Comparison of ENCODE assay signal across 8 cellular contexts in genomic region chr22:20269201-20269600, GRCh38. TPM values are rescaled to one million over a fixed set of nuclear protein-coding genes. Genes with fewer than 3 reads are reported as not detected.
DNase-seq lines count a peak whose midpoint lies in the region; ATAC-seq, FAIRE-seq and TF ChIP-seq lines count a peak whose summit lies in the region.
"Not testable (repeated sequence)": the region's sequence is repeated elsewhere in the genome, so short reads cannot be mapped to it uniquely, and the experiment has no call there.

No MANE protein-coding gene starts in this region.

- H2BK15ac ChIP-seq in H1 (ENCODE audit: low read length), result not testable (repeated sequence)

- H3K9me1 ChIP-seq in K562 (ENCODE audit: control insufficient read depth, insufficient read depth, low read length), result not testable (repeated sequence)

- not testable (repeated sequence) for DNase-seq in Calu3; activated CD4-positive, alpha-beta T cell treated with anti-CD3 and anti-CD28 coated beads, Interleukin-2, amount 10 ng/mL, durations not matched to agents 7 days and 5 days; K562 (ENCODE audit: extremely low read depth in 1 of 4, low spot score in 3 of 4); H1 (ENCODE audit: low read depth in 1 of 2, low spot score in 2 of 2); natural killer cell; urothelium cell line (ENCODE audit: low spot score)

- POLR2A ChIA-PET in activated CD4-positive, alpha-beta T cell treated with anti-CD3 and anti-CD28 coated beads, Interleukin-2, amount 10 ng/mL, durations not matched to agents 7 days and 5 days (lab: Charles Lee), result not testable (repeated sequence)
- POLR2A ChIA-PET in K562 (lab: Yijun Ruan, JAX), result interaction anchor here (0.6 to 1.3 kb wide), 2 partner anchors 10 to 57 kb away, joined by 3 read pairs; no protein-coding TSS in a partner anchor
- POLR2A ChIA-PET in H1 (lab: Charles Lee; ENCODE audit: partially characterized antibody), result interaction anchor here (1.0 kb wide), 1 partner anchor 30 kb away, joined by 3 read pairs; no protein-coding TSS in a partner anchor

- H3K4me3 ChIP-seq in BLaER1 (peak overlapping the region; percentile 91; the same call in 1 of the 2 replicates), neuron (ENCODE audit: low read length) (peak overlapping the region; percentile 85)
- not testable (repeated sequence) for H3K4me3 ChIP-seq in K562; H1 (ENCODE audit: extremely low read depth in 1 of 4, insufficient read depth in 2 of 4, low read depth in 3 of 4, low read length in 4 of 4)

- not testable (repeated sequence) for H4K5ac ChIP-seq in H1 (ENCODE audit: insufficient read length, low read depth, low read length)

- not testable (repeated sequence) for H2BK12ac ChIP-seq in H1 (ENCODE audit: low read depth, low read length)

- H3K4me2 ChIP-seq in BLaER1, result peak overlapping the region; percentile 98
- not testable (repeated sequence) for H3K4me2 ChIP-seq in K562 (ENCODE audit: insufficient read depth, low read length); H1 (ENCODE audit: insufficient read depth in 1 of 2, low read depth in 2 of 2, low read length in 2 of 2)

- not testable (repeated sequence) for TF ChIP-seq EP300 in K562 (IDR thresholded peaks at IDR 0.05; ENCODE audit: low read length); H1 (IDR thresholded peaks at IDR 0.05; ENCODE audit: borderline replicate concordance in 1 of 2, low read depth in 2 of 2, low read length in 2 of 2)

- not testable (repeated sequence) for H3K18ac ChIP-seq in H1 (ENCODE audit: extremely low read depth, low read length)

- not testable (repeated sequence) for H3K9me3 Mint-ChIP-seq in Calu3 (ENCODE audit: low read depth, unreplicated experiment); activated CD4-positive, alpha-beta T cell treated with anti-CD3 and anti-CD28 coated beads, Interleukin-2, amount 10 ng/mL, durations not matched to agents 7 days and 5 days; natural killer cell

- H4K20me1 ChIP-seq in BLaER1 (peaks cover 36% of the 10 kb centered on the region), K562 (replicated peaks; ENCODE audit: control insufficient read depth, insufficient read depth, low read length) (peaks cover 52% of the 10 kb centered on the region)
- H4K20me1 ChIP-seq in H1 (replicated peaks in 1 of 2; ENCODE audit: control insufficient read depth in 1 of 2, insufficient read depth in 2 of 2, low read length in 2 of 2), result not testable (repeated sequence)

- H3K4me3 Mint-ChIP-seq in Calu3 (ENCODE audit: low read depth, unreplicated experiment) (peak overlapping the region; percentile 63), natural killer cell (peak overlapping the region; percentile 82)
- H3K4me3 Mint-ChIP-seq in activated CD4-positive, alpha-beta T cell treated with anti-CD3 and anti-CD28 coated beads, Interleukin-2, amount 10 ng/mL, durations not matched to agents 7 days and 5 days, result peak overlapping the region; percentile 10

- peak overlapping the region; percentile 53; the same call in 1 of the 2 replicates for H2AK5ac ChIP-seq in H1 (ENCODE audit: low read depth, low read length)

- H3K23me2 ChIP-seq in H1 (ENCODE audit: low read depth, low read length), result not testable (repeated sequence)

- H3K14ac ChIP-seq in H1 (ENCODE audit: insufficient read length), result not testable (repeated sequence)

- H3K27me3 Mint-ChIP-seq in Calu3 (ENCODE audit: unreplicated experiment); activated CD4-positive, alpha-beta T cell treated with anti-CD3 and anti-CD28 coated beads, Interleukin-2, amount 10 ng/mL, durations not matched to agents 7 days and 5 days; natural killer cell (ENCODE audit: low read depth in 2 of 2): not testable (repeated sequence)

- H2BK5ac ChIP-seq in H1 (ENCODE audit: low read depth, low read length), result not testable (repeated sequence)

- not testable (repeated sequence) for TF ChIP-seq CTCF in Calu3 (IDR thresholded peaks at IDR 0.05; ENCODE audit: unreplicated experiment); K562 (IDR thresholded peaks at IDR 0.05 in 2 of 3, conservative IDR thresholded peaks at IDR 0.05 in 1 of 3; ENCODE audit: insufficient read depth in 2 of 3, low read depth in 1 of 3, low read length in 3 of 3); H1 (IDR thresholded peaks at IDR 0.05; ENCODE audit: control extremely low read depth in 1 of 3, insufficient read depth in 1 of 3, low read depth in 1 of 3, low read length in 3 of 3); natural killer cell (IDR thresholded peaks at IDR 0.05)

- not testable (repeated sequence) for H2AFZ ChIP-seq in K562 (ENCODE audit: low read depth, low read length); H1 (ENCODE audit: low read length); neuron (ENCODE audit: low read depth, low read length)

- BruUV-seq in Calu3 (replicated peaks; lab: Mats Ljungman, UMichigan); K562 (replicated peaks; lab: Mats Ljungman, UMichigan): not testable (repeated sequence)

- H2BK120ac ChIP-seq in H1 (replicated peaks; ENCODE audit: low read depth, low read length), result not testable (repeated sequence)

- H3K27ac Mint-ChIP-seq in Calu3 (ENCODE audit: unreplicated experiment); activated CD4-positive, alpha-beta T cell treated with anti-CD3 and anti-CD28 coated beads, Interleukin-2, amount 10 ng/mL, durations not matched to agents 7 days and 5 days: not testable (repeated sequence)
- peak overlapping the region in 1 of 2 donors; percentile 47 for H3K27ac Mint-ChIP-seq in natural killer cell

- CTCF ChIA-PET in Calu3 (lab: Charles Lee), result interaction anchor here (0.7 kb wide), 1 partner anchor 68 kb away, joined by 3 read pairs; no protein-coding TSS in a partner anchor
- CTCF ChIA-PET in activated CD4-positive, alpha-beta T cell treated with anti-CD3 and anti-CD28 coated beads, Interleukin-2, amount 10 ng/mL, durations not matched to agents 7 days and 5 days (lab: Charles Lee), result interaction anchor here (1.5 kb wide), 1 partner anchor 9 kb away, joined by 3 read pairs; no protein-coding TSS in a partner anchor
- CTCF ChIA-PET in K562 (lab: Yijun Ruan, JAX; ENCODE audit: low intra/inter-chr PET ratio), result interaction anchor here (1.4 to 2.0 kb wide), 3 partner anchors 16 to 299 kb away, joined by 5 to 62 read pairs (median 6); no protein-coding TSS in a partner anchor
- CTCF ChIA-PET in H1 (lab: Charles Lee; ENCODE audit: partially characterized antibody), result interaction anchor here (0.6 to 4.8 kb wide), 10 partner anchors 11 to 115 kb away, joined by 3 to 20 read pairs (median 5); no protein-coding TSS in a partner anchor

- H2BK20ac ChIP-seq in H1 (ENCODE audit: low read length), result not testable (repeated sequence)

- H3K4ac ChIP-seq in H1 (replicated peaks; ENCODE audit: insufficient read length, low read depth, low read length), result not testable (repeated sequence)

- H3K9me3 ChIP-seq in BLaER1; K562 (replicated peaks; ENCODE audit: control insufficient read depth, insufficient read depth, low read depth, low read length); H1 (ENCODE audit: insufficient read depth in 2 of 2, low read depth in 1 of 2, low read length in 1 of 2); neuron (ENCODE audit: low read length): not testable (repeated sequence)

- peak overlapping the region; percentile 87 for H3K9ac ChIP-seq in BLaER1
- not testable (repeated sequence) for H3K9ac ChIP-seq in K562 (ENCODE audit: insufficient read depth in 1 of 2, low read depth in 2 of 2, low read length in 2 of 2); H1 (replicated peaks in 1 of 4; ENCODE audit: extremely low read depth in 1 of 4, low read depth in 3 of 4, low read length in 3 of 4)

- not testable (repeated sequence) for TF ChIP-seq RAD21 in K562 (CRISPR knock-in tag; conservative IDR thresholded peaks at IDR 0.05 in 1 of 2, IDR thresholded peaks at IDR 0.05 in 1 of 2); H1 (IDR thresholded peaks at IDR 0.05 in 1 of 2, conservative IDR thresholded peaks at IDR 0.05 in 1 of 2; ENCODE audit: low read depth in 2 of 2, low read length in 2 of 2)

- TF ChIP-seq POLR2A in K562 (conservative IDR thresholded peaks at IDR 0.05); H1 (IDR thresholded peaks at IDR 0.05; ENCODE audit: control extremely low read depth in 1 of 2, low read depth in 2 of 2, low read length in 2 of 2): not testable (repeated sequence)

- not testable (repeated sequence) for H3K23ac ChIP-seq in H1 (ENCODE audit: insufficient read length)

- 7% methylated on average over 4 of the region's 4 CpGs for WGBS in K562 (ENCODE audit: insufficient coverage, low coverage, missing lambda C conversion rate)
- 61% methylated on average over 2 of the region's 4 CpGs; no CpG with 5 or more reads in 1 of the 2 experiments for WGBS in H1 (ENCODE audit: extremely low coverage in 1 of 2, insufficient coverage in 1 of 2, insufficient read length in 1 of 2, insufficient replicate concordance in 2 of 2, low coverage in 1 of 2, low lambda C conversion rate in 2 of 2, missing lambda C conversion rate in 1 of 2), 2 experiments

- peak overlapping the region; percentile 92 for H3K27ac ChIP-seq in BLaER1
- H3K27ac ChIP-seq in K562 (ENCODE audit: extremely low read depth, low read depth, low read length); H1 (ENCODE audit: low read depth, low read length): not testable (repeated sequence)

- not testable (repeated sequence) for H3K27me3 ChIP-seq in BLaER1; H1 (replicated peaks in 1 of 4; ENCODE audit: control insufficient read depth in 3 of 4, extremely low read depth in 1 of 4, insufficient read depth in 3 of 4, low read length in 3 of 4); neuron (ENCODE audit: insufficient read depth, low read length)
- peaks cover 15 to 67% of the 10 kb centered on the region in 2 experiments; a peak in 4 of 5 replicates for H3K27me3 ChIP-seq in K562 (ENCODE audit: control insufficient read depth in 2 of 2, insufficient read depth in 2 of 2, low read length in 2 of 2)

- peaks cover 88% of the 10 kb centered on the region for H3K4me1 ChIP-seq in BLaER1
- peaks cover 4 to 67% of the 10 kb centered on the region in 2 experiments; a peak in 4 of 5 replicates for H3K4me1 ChIP-seq in K562 (replicated peaks in 1 of 2; ENCODE audit: control insufficient read depth in 2 of 2, insufficient read depth in 2 of 2, low read length in 2 of 2)
- H3K4me1 ChIP-seq in H1 (replicated peaks in 1 of 4; ENCODE audit: control insufficient read depth in 3 of 4, insufficient read depth in 4 of 4, low read length in 3 of 4), result peaks cover 0 to 10% (median 7%) of the 10 kb centered on the region in 4 experiments; a peak in 5 of 7 replicates
- peaks cover 44% of the 10 kb centered on the region for H3K4me1 ChIP-seq in neuron (ENCODE audit: insufficient read depth, low read length)

- not testable (repeated sequence) for H3K56ac ChIP-seq in H1 (replicated peaks; ENCODE audit: insufficient read length, low read depth, low read length)

- not testable (repeated sequence) for FAIRE-seq in K562 (lab: Jason Lieb, UNC); H1 (lab: Jason Lieb, UNC)
- peak; percentile 89 for FAIRE-seq in urothelium cell line (lab: Jason Lieb, UNC)

- peaks cover 29% of the 10 kb centered on the region for H3K36me3 Mint-ChIP-seq in Calu3 (ENCODE audit: insufficient read depth, unreplicated experiment)
- not testable (repeated sequence) for H3K36me3 Mint-ChIP-seq in activated CD4-positive, alpha-beta T cell treated with anti-CD3 and anti-CD28 coated beads, Interleukin-2, amount 10 ng/mL, durations not matched to agents 7 days and 5 days (ENCODE audit: low read depth); natural killer cell

- H3K79me1 ChIP-seq in H1 (ENCODE audit: low read depth, low read length), result not testable (repeated sequence)

- in situ Hi-C loops in K562 (cut with MboI), result not testable (repeated sequence)

- not testable (repeated sequence) for H3K79me2 ChIP-seq in K562 (ENCODE audit: control insufficient read depth, insufficient read depth, low read length); H1 (ENCODE audit: control insufficient read depth in 1 of 2, insufficient read depth in 2 of 2, low read length in 2 of 2)

- H3K4me1 Mint-ChIP-seq in Calu3 (ENCODE audit: low read depth, unreplicated experiment); activated CD4-positive, alpha-beta T cell treated with anti-CD3 and anti-CD28 coated beads, Interleukin-2, amount 10 ng/mL, durations not matched to agents 7 days and 5 days: not testable (repeated sequence)
- H3K4me1 Mint-ChIP-seq in natural killer cell, result peaks cover 6 to 16% of the 10 kb centered on the region in 2 donors

- H4K8ac ChIP-seq in H1 (ENCODE audit: extremely low read depth, insufficient read depth, low read length), result 0 out of 2 replicates have a peak overlapping the region, but pooled peaks have one; percentile 25

- ATAC-seq in K562, natural killer cell: not testable (repeated sequence)

- intact Hi-C loops in Calu3 (cut with micrococcal nuclease; ENCODE audit: unreplicated experiment); natural killer cell (cut with micrococcal nuclease): not testable (repeated sequence)
- intact Hi-C loops in K562 (cut with micrococcal nuclease), result loop anchor here (1.0 to 5.0 kb wide), 2 partner anchors 63 to 92 kb away; no protein-coding TSS in a partner anchor

- H3K36me3 ChIP-seq in BLaER1; K562 (ENCODE audit: control insufficient read depth, insufficient read depth, low read length); H1 (ENCODE audit: control insufficient read depth in 2 of 4, insufficient read depth in 4 of 4, low read length in 3 of 4); neuron (ENCODE audit: insufficient read depth, low read length): not testable (repeated sequence)

- H4K91ac ChIP-seq in H1 (replicated peaks; ENCODE audit: insufficient read length, low read length), result not testable (repeated sequence)

RNA-seq across cellular contexts. Expression of gene RTN4R, which starts 1.1 kb away (rescaled TPM):
- 4.1 and 4.2 TPM in 2 replicates for total RNA-seq in Calu3 (2022)
- 1 to 10 TPM; 3.1 to 4.0 TPM for total RNA-seq in activated CD4-positive, alpha-beta T cell treated with anti-CD3 and anti-CD28 coated beads, Interleukin-2, amount 10 ng/mL, durations not matched to agents 7 days and 5 days
- total RNA-seq in K562 (2011; cell fraction: chromatin; rRNA removed; ENCODE audit: low replicate concordance), result 0.62 and 4.8 TPM in 2 replicates
- 7.4 and 9.8 TPM in 2 replicates for total RNA-seq in K562 (2011; cell fraction: nucleolus; rRNA removed)
- total RNA-seq in K562 (2011; cell fraction: nucleoplasm; rRNA removed), result 3.2 and 3.7 TPM in 2 replicates
- 1.5 and 2.3 TPM in 2 replicates for total RNA-seq in K562 (2014; rRNA removed)
- not detected in 2 replicates for total RNA-seq in K562 (2014; rRNA removed; fragmentation: Illumina TruSeq; extraction: Trizol)
- 0.41 and 0.43 TPM in 2 replicates for total RNA-seq in K562 (2015; rRNA removed; fragmentation: Illumina TruSeq; extraction: Trizol)
- 2.8 and 3.0 TPM in 2 replicates for total RNA-seq in K562 (2021)
- polyA plus RNA-seq in K562 (2011; rRNA removed), result 1.3 and 4.4 TPM in 2 replicates
- polyA plus RNA-seq in K562 (2011; cell fraction: cytosol; rRNA removed), result 5.9 and 9.9 TPM in 2 replicates
- polyA plus RNA-seq in K562 (2011; cell fraction: nucleus; rRNA removed), result 2.9 and 3.5 TPM in 2 replicates
- polyA plus RNA-seq in K562 (2012), result 2.9 and 4.6 TPM in 2 replicates
- polyA plus RNA-seq in K562 (2014; fragmentation: Illumina TruSeq; extraction: Trizol), result 0.46 TPM in 1 of 2 replicates, not detected in the other
- polyA plus RNA-seq in K562 (2014; fragmentation: Nextera tagmentation; extraction: Ambion mirVana), result under 1 TPM in 1 of 2 experiments, not detected in 1; 0.04 TPM
- 1.2 and 2.3 TPM in 2 replicates for polyA plus RNA-seq in K562 (2014; rRNA removed)
- polyA minus RNA-seq in K562 (2011; rRNA and poly(A)+ RNA removed), result 1.0 and 1.5 TPM in 2 replicates
- polyA minus RNA-seq in K562 (2011; cell fraction: cytosol; rRNA and poly(A)+ RNA removed), result 5.1 and 13.6 TPM in 2 replicates
- polyA minus RNA-seq in K562 (2011; cell fraction: nucleus; rRNA and poly(A)+ RNA removed), result 0.40 and 1.3 TPM in 2 replicates
- 21.8 and 22.5 TPM in 2 replicates for total RNA-seq in H1 (2021; fragmentation: NEBNext Ultra II Directional; extraction: Animal tissue kit (Norgen Biotek cat#: 25700))
- 41.3 and 51.5 TPM in 2 replicates for polyA plus RNA-seq in H1 (2011; rRNA removed)
- 24.6 TPM for polyA plus RNA-seq in H1 (2011; cell fraction: cytosol; rRNA removed)
- polyA plus RNA-seq in H1 (2011; cell fraction: nucleus; rRNA removed), result 24.0 TPM
- polyA plus RNA-seq in H1 (2012, experiment 1 of 2), result 11.0 to 25.6 TPM (median 23.1 TPM) in 4 replicates
- polyA plus RNA-seq in H1 (2012, experiment 2 of 2), result 19.1 TPM
- 30.2 TPM for polyA plus RNA-seq in H1 (2013, experiment 1 of 2)
- polyA plus RNA-seq in H1 (2013, experiment 2 of 2), result 29.2 TPM
- polyA minus RNA-seq in H1 (2011; rRNA and poly(A)+ RNA removed), result 10.5 and 13.6 TPM in 2 replicates
- 23.1 TPM for polyA minus RNA-seq in H1 (2011; cell fraction: cytosol; rRNA and poly(A)+ RNA removed)
- polyA minus RNA-seq in H1 (2011; cell fraction: nucleus; rRNA and poly(A)+ RNA removed), result 9.8 TPM
- 1 to 10 TPM; 1.2 to 2.9 (median 1.6) TPM for total RNA-seq in natural killer cell

RNA-seq across cellular contexts. Expression of gene DGCR6L, which starts 50.7 kb away (rescaled TPM):
- total RNA-seq in Calu3 (2022) (35.0 and 39.6 TPM in 2 replicates), K562 (2014; rRNA removed) (151 and 163 TPM in 2 replicates), K562 (2014; rRNA removed; fragmentation: Illumina TruSeq; extraction: Trizol) (14.1 and 20.0 TPM in 2 replicates), K562 (2015; rRNA removed; fragmentation: Illumina TruSeq; extraction: Trizol) (78.1 and 78.6 TPM in 2 replicates), K562 (2021) (95.3 and 101 TPM in 2 replicates), natural killer cell (10 to 100 TPM; 20.3 to 34.3 (median 33.0) TPM)
- 10 to 100 TPM; 60.4 to 63.1 TPM for total RNA-seq in activated CD4-positive, alpha-beta T cell treated with anti-CD3 and anti-CD28 coated beads, Interleukin-2, amount 10 ng/mL, durations not matched to agents 7 days and 5 days
- 5.8 and 25.8 TPM in 2 replicates for total RNA-seq in K562 (2011; cell fraction: chromatin; rRNA removed; ENCODE audit: low replicate concordance)
- 37.9 and 39.6 TPM in 2 replicates for total RNA-seq in K562 (2011; cell fraction: nucleolus; rRNA removed)
- 19.9 and 28.5 TPM in 2 replicates for total RNA-seq in K562 (2011; cell fraction: nucleoplasm; rRNA removed)
- polyA plus RNA-seq in K562 (2011; rRNA removed) (51.0 and 88.0 TPM in 2 replicates), K562 (2014; fragmentation: Illumina TruSeq; extraction: Trizol) (40.4 and 66.5 TPM in 2 replicates), K562 (2014; fragmentation: Nextera tagmentation; extraction: Ambion mirVana) (1 to 10 TPM; 3.6 to 8.1 TPM), K562 (2014; rRNA removed) (113 and 117 TPM in 2 replicates), H1 (2011; rRNA removed) (72.6 and 93.5 TPM in 2 replicates)
- polyA plus RNA-seq in K562 (2011; cell fraction: cytosol; rRNA removed), result 116 and 204 TPM in 2 replicates
- 72.9 and 95.1 TPM in 2 replicates for polyA plus RNA-seq in K562 (2011; cell fraction: nucleus; rRNA removed)
- 80.6 and 161 TPM in 2 replicates for polyA plus RNA-seq in K562 (2012)
- polyA minus RNA-seq in K562 (2011; rRNA and poly(A)+ RNA removed), result 14.8 and 17.4 TPM in 2 replicates
- 35.4 and 39.9 TPM in 2 replicates for polyA minus RNA-seq in K562 (2011; cell fraction: cytosol; rRNA and poly(A)+ RNA removed)
- polyA minus RNA-seq in K562 (2011; cell fraction: nucleus; rRNA and poly(A)+ RNA removed), result 29.2 and 43.1 TPM in 2 replicates
- total RNA-seq in H1 (2021; fragmentation: NEBNext Ultra II Directional; extraction: Animal tissue kit (Norgen Biotek cat#: 25700)), result 41.9 and 43.6 TPM in 2 replicates
- 82.8 TPM for polyA plus RNA-seq in H1 (2011; cell fraction: cytosol; rRNA removed)
- 56.9 TPM for polyA plus RNA-seq in H1 (2011; cell fraction: nucleus; rRNA removed)
- polyA plus RNA-seq in H1 (2012, experiment 1 of 2), result 26.0 to 54.5 TPM (median 49.4 TPM) in 4 replicates
- 59.2 TPM for polyA plus RNA-seq in H1 (2012, experiment 2 of 2)
- 26.6 TPM for polyA plus RNA-seq in H1 (2013, experiment 1 of 2)
- polyA plus RNA-seq in H1 (2013, experiment 2 of 2), result 25.1 TPM
- 12.0 and 15.2 TPM in 2 replicates for polyA minus RNA-seq in H1 (2011; rRNA and poly(A)+ RNA removed)
- polyA minus RNA-seq in H1 (2011; cell fraction: cytosol; rRNA and poly(A)+ RNA removed), result 18.9 TPM
- polyA minus RNA-seq in H1 (2011; cell fraction: nucleus; rRNA and poly(A)+ RNA removed), result 16.5 TPM

Comparison
In these comparisons a context has a peak if more than half of its experiments do, and no peak if none do; other contexts are left out.
1. H3K4me3 Mint-ChIP-seq: peak in every context shown above with its lines; median percentile 82 in natural killer cell; 63 in Calu3; 10 in activated CD4-positive, alpha-beta T cell treated with anti-CD3 and anti-CD28 coated beads, Interleukin-2, amount 10 ng/mL, durations not matched to agents 7 days and 5 days.